In genomic region chr18:3998698-3999333, GRCh38 we compare ENCODE assay signal across 8 cellular contexts.
DNase-seq lines count a peak whose midpoint lies in the region; ATAC-seq, FAIRE-seq and TF ChIP-seq lines count a peak whose summit lies in the region.

No MANE protein-coding gene starts in this region.

- TF ChIP-seq CTCF in 22Rv1 (IDR thresholded peaks at IDR 0.05) (peak; percentile 91), bronchial epithelial cell (IDR thresholded peaks at IDR 0.05; ENCODE audit: insufficient read depth, low read length, severe bottlenecking) (peak; percentile 61)

- no peak for FAIRE-seq in bronchial epithelial cell (lab: Jason Lieb, UNC)

- H3K27me3 ChIP-seq in bronchial epithelial cell (ENCODE audit: control insufficient read depth, insufficient read depth, low read length) = no peaks in the 10 kb centered on the region

- ATAC-seq in GM21390 (IDR thresholded peaks at IDR 0.05; ENCODE audit: unreplicated experiment) (no peak), GM21515 (IDR thresholded peaks at IDR 0.05; ENCODE audit: unreplicated experiment) (no peak), HG03432 (IDR thresholded peaks at IDR 0.05; ENCODE audit: unreplicated experiment) (no peak)

- H3K27ac ChIP-seq in 22Rv1 = no peak overlapping the region

- no peak overlapping the region for H3K4me3 ChIP-seq in bronchial epithelial cell (ENCODE audit: low read depth, low read length)

- no peaks in the 10 kb centered on the region for H3K36me3 ChIP-seq in bronchial epithelial cell (ENCODE audit: control insufficient read depth, insufficient read depth, low read length)

- peak; percentile 56 for DNase-seq in EL
- peak; percentile 63 for DNase-seq in NCI-H2171 treated with DMSO at 0.1 percent for 48 hours (lab: John Stamatoyannopoulos, UW)
- peak; percentile 44 for DNase-seq in bronchial epithelial cell (ENCODE audit: low read depth)
- DNase-seq in medulla oblongata (ENCODE audit: extremely low spot score) = peak; percentile 76
